ENCODE assay signal across 8 cellular contexts in genomic region chr1:99707535-99708142, GRCh38. TPM values are rescaled to one million over a fixed set of nuclear protein-coding genes. Genes with fewer than 3 reads are reported as not detected.
DNase-seq lines count a peak whose midpoint lies in the region; ATAC-seq and TF ChIP-seq lines count a peak whose summit lies in the region.

No MANE protein-coding gene starts in this region.

- no peak for TF ChIP-seq POLR2A in uterus (IDR thresholded peaks at IDR 0.05)

- H3K4me2 ChIP-seq in OCI-LY3 (ENCODE audit: low read length): no peak overlapping the region

- no peaks in the 10 kb centered on the region for H3K36me3 ChIP-seq in OCI-LY3 (replicated peaks; ENCODE audit: low read depth, low read length)
- H3K36me3 ChIP-seq in neutrophil: no peaks in the 10 kb centered on the region
- no peaks in the 10 kb centered on the region for H3K36me3 ChIP-seq in uterus

- peak; percentile 76 for ATAC-seq in GM21390 (IDR thresholded peaks at IDR 0.05; ENCODE audit: unreplicated experiment)

- peak; percentile 87 for DNase-seq in DMS53 treated with DMSO at 0.1 percent for 48 hours (lab: John Stamatoyannopoulos, UW; ENCODE audit: unreplicated experiment)
- peak in 55 of 76 experiments; percentile 4 to 72 (median 39) for DNase-seq in HUDEP-2 (lab: John Stamatoyannopoulos, UW; ENCODE audit: unreplicated experiment in 76 of 76)
- DNase-seq in activated T-cell treated with anti-CD3 and anti-CD28 coated beads for 48 hours (ENCODE audit: low read depth): peak; percentile 42
- peak; percentile 66 for DNase-seq in fibroblast of mammary gland (ENCODE audit: low read depth)
- peak; percentile 54 to 77 for DNase-seq in uterus

- TF ChIP-seq CTCF in OCI-LY3 (IDR thresholded peaks at IDR 0.05; ENCODE audit: low read depth, low read length) (peak; percentile 83), fibroblast of mammary gland (conservative IDR thresholded peaks at IDR 0.05; ENCODE audit: control insufficient read depth, insufficient read depth, low read depth, low read length) (peak; percentile 91), neutrophil (IDR thresholded peaks at IDR 0.05) (peak; percentile 77), uterus (IDR thresholded peaks at IDR 0.05) (peak; percentile 84 to 87 (median 86))

- H3K4me3 ChIP-seq in OCI-LY3 (ENCODE audit: low read length) (no peak overlapping the region), fibroblast of mammary gland (ENCODE audit: control insufficient read depth, low read depth, low read length) (no peak overlapping the region), neutrophil (ENCODE audit: low read depth in 1 of 2, low read length in 1 of 2) (no peak overlapping the region), uterus (no peak overlapping the region)

- H3K79me2 ChIP-seq in OCI-LY3 (ENCODE audit: low read length): no peaks in the 10 kb centered on the region

- H3K4me1 ChIP-seq in OCI-LY3 (ENCODE audit: low read length) (no peaks in the 10 kb centered on the region), neutrophil (ENCODE audit: control insufficient read depth in 1 of 2, insufficient read depth in 1 of 2, low read depth in 1 of 2, low read length in 1 of 2) (peaks cover 0 to 3% of the 10 kb centered on the region in 2 experiments), uterus (no peaks in the 10 kb centered on the region)

- H4K20me1 ChIP-seq in OCI-LY3 (ENCODE audit: insufficient read depth, low read length): no peaks in the 10 kb centered on the region

- H3K9ac ChIP-seq in OCI-LY3 (ENCODE audit: low read length): no peak overlapping the region

- H3K9me3 ChIP-seq in OCI-LY3 (ENCODE audit: insufficient read depth, low read length): no peaks in the 10 kb centered on the region
- no peaks in the 10 kb centered on the region for H3K9me3 ChIP-seq in neutrophil
- no peaks in the 10 kb centered on the region for H3K9me3 ChIP-seq in uterus

- H3K27ac ChIP-seq in OCI-LY3 (ENCODE audit: low read length) (no peak overlapping the region), neutrophil (no peak overlapping the region), uterus (no peak overlapping the region)

- H3K27me3 ChIP-seq in OCI-LY3 (ENCODE audit: low read depth, low read length) (no peaks in the 10 kb centered on the region), neutrophil (no peaks in the 10 kb centered on the region), uterus (no peaks in the 10 kb centered on the region)

- intact Hi-C loops in uterus (cut with DNase I; ENCODE audit: low total_unique reads): no loop called here

- H2AFZ ChIP-seq in OCI-LY3 (ENCODE audit: low read depth, low read length): no peak overlapping the region

RNA-seq across cellular contexts. Expression of gene FRRS1, which starts 58.8 kb away (rescaled TPM):
- 10 to 100 TPM in 2 of 4 donors, 1 to 10 TPM in 1, under 1 TPM in 1; 0.51 to 28.6 (median 14.5) TPM for total RNA-seq in uterus
